In the genomic region with DNA sequence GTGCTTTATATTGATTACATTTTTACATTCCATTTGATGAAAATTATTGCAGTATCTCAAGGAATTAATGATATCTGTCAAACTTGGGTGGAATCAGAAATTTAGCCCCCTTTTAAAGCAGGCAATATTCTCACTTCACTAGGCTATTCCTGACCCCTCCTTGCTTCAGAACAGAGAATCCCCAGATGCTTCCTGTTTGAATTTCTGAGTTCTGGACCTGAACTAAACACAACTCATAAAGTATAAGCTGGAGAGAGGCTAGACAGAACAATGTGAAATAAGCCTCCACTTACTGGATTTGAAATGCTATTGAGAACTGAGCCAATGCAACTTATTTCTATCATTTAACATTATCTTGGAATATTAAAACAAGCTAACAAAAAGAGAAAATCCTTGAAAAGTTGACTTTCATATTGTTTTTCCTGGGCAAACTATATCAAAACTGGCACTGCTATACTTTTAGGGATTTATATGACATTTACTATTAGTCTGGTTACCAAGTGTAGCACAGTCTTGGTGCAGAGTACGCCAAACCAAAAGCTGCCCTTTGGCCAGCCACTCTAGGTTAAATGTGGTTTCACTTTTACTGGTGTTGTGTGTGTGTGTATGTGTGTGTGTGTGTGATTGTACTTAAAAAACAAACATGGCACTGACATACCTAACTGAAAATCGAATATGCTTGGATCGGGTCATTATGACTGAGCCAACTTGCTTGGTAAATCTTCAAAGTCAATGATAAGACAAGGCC, we compare ENCODE assay signal across 23 cellular contexts. TPM values are rescaled to one million over a fixed set of nuclear protein-coding genes. Genes with fewer than 3 reads are reported as not detected.
A peak's percentile ranks its signal among the peaks of the same experiment; 100 is the strongest.
DNase-seq lines count a peak whose midpoint lies in the region; ATAC-seq, FAIRE-seq and TF ChIP-seq lines count a peak whose summit lies in the region.
"Had no signal": no experiment of that assay in that cellular context is flagged by ENCODE, and none has a peak within 500 bp of the region (broad histone marks: within the 10 kb centered on the region; RNA-seq: fewer than 3 reads in every experiment).

No MANE protein-coding gene starts in this region.

- H3K27me3 ChIP-seq in KMS-11 (ENCODE audit: insufficient read depth, low read depth) (no peaks in the 10 kb centered on the region), sigmoid colon (no peaks in the 10 kb centered on the region), SK-N-SH (ENCODE audit: insufficient read depth) (no peaks in the 10 kb centered on the region)
- H3K27me3 ChIP-seq: MG63 had no signal

- DNase-seq in SW480 (ENCODE audit: low spot score) (peak; percentile 18), left colon (no peak), sigmoid colon (no peak), SK-N-SH (no peak), HTR-8/SVneo (ENCODE audit: insufficient read length, low spot score) (no peak)
- DNase-seq: AML-193, DND-41, GM23248, HCEC 1CT, Kasumi-1, MG63, NCI-H1092, NCI-H146, Right ventricle myocardium superior had no signal

- no peak for TF ChIP-seq RAD21 in SK-N-SH (IDR thresholded peaks at IDR 0.05; ENCODE audit: low read length)

- FAIRE-seq in HTR-8/SVneo (lab: Jason Lieb, UNC) = no peak
- FAIRE-seq: RCC 7860 had no signal

- no peak for TF ChIP-seq EP300 in sigmoid colon (IDR thresholded peaks at IDR 0.05)
- TF ChIP-seq EP300 in SK-N-SH (IDR thresholded peaks at IDR 0.05; ENCODE audit: borderline replicate concordance in 1 of 2, low read depth in 1 of 2, low read length in 1 of 2) = no peak

- H3K9me2 ChIP-seq in SK-N-SH = no peaks in the 10 kb centered on the region

- H3K36me3 ChIP-seq in KMS-11 (ENCODE audit: insufficient read depth) (no peaks in the 10 kb centered on the region), sigmoid colon (no peaks in the 10 kb centered on the region), SK-N-SH (replicated peaks in 1 of 2; ENCODE audit: control insufficient read depth in 1 of 2, insufficient read depth in 2 of 2, low read length in 1 of 2) (no peaks in the 10 kb centered on the region)
- H3K36me3 ChIP-seq: MG63 had no signal

- H4K20me1 ChIP-seq in KMS-11 (ENCODE audit: insufficient read depth) = no peaks in the 10 kb centered on the region
- no peaks in the 10 kb centered on the region for H4K20me1 ChIP-seq in SK-N-SH (ENCODE audit: insufficient read depth)

- no peaks in the 10 kb centered on the region for H3K79me2 ChIP-seq in KMS-11 (ENCODE audit: insufficient read depth, low read depth)
- H3K79me2 ChIP-seq in SK-N-SH (ENCODE audit: insufficient read depth) = no peaks in the 10 kb centered on the region

- peak; percentile 45 for ATAC-seq in left colon
- ATAC-seq in GM18858 (IDR thresholded peaks at IDR 0.05; ENCODE audit: unreplicated experiment) = no peak

- 0 out of 2 replicates have a peak overlapping the region, but pooled peaks have one; percentile 16 for H2AFZ ChIP-seq in KMS-11 (ENCODE audit: low read depth)
- H2AFZ ChIP-seq in SK-N-SH (ENCODE audit: low read depth) = no peak overlapping the region
- H2AFZ ChIP-seq: GM23248 had no signal

- peaks cover 25% of the 10 kb centered on the region for H3K4me1 ChIP-seq in KMS-11 (ENCODE audit: low read depth, poor library complexity, severe bottlenecking)
- peaks cover 0 to 15% (median 14%) of the 10 kb centered on the region in 4 donors for H3K4me1 ChIP-seq in sigmoid colon
- H3K4me1 ChIP-seq in SK-N-SH (ENCODE audit: control insufficient read depth in 1 of 2, insufficient read depth in 2 of 2, low read depth in 1 of 2, low read length in 1 of 2) = no peaks in the 10 kb centered on the region

- no peaks in the 10 kb centered on the region for H3F3A ChIP-seq in SK-N-SH (replicated peaks; ENCODE audit: insufficient read depth)

- no peak for TF ChIP-seq CTCF in KMS-11 (conservative IDR thresholded peaks at IDR 0.05; ENCODE audit: low read depth, low read length)
- TF ChIP-seq CTCF in sigmoid colon (IDR thresholded peaks at IDR 0.05) = no peak
- no peak for TF ChIP-seq CTCF in SK-N-SH (IDR thresholded peaks at IDR 0.05)

- WGBS in sigmoid colon, 2 donors = 29 to 62% methylated on average over 3 of the region's 3 CpGs
- 71% methylated on average over 3 of the region's 3 CpGs for whole genome bisulfite sequencing in SK-N-SH (ENCODE audit: low lambda C conversion rate)

- TF ChIP-seq POLR2A in sigmoid colon (IDR thresholded peaks at IDR 0.05) = no peak

- H3K4me3 ChIP-seq in KMS-11 (IDR thresholded peaks at IDR 0.05; ENCODE audit: insufficient read depth, low read depth, low read length) = no peak overlapping the region
- H3K4me3 ChIP-seq in sigmoid colon = no peak overlapping the region
- H3K4me3 ChIP-seq in SK-N-SH (ENCODE audit: low read depth in 2 of 2, low read length in 1 of 2) = no peak overlapping the region
- H3K4me3 ChIP-seq: GM23248, MG63 had no signal

- POLR2A ChIA-PET in SK-N-SH (lab: Yijun Ruan, JAX) = no interaction called here

- H3K9me3 ChIP-seq in sigmoid colon (no peaks in the 10 kb centered on the region), SK-N-SH (no peaks in the 10 kb centered on the region)

- H3K4me2 ChIP-seq in KMS-11 (peak overlapping the region; percentile 26; the same call in 1 of the 2 replicates), SK-N-SH (no peak overlapping the region)

- CTCF ChIA-PET in SK-N-SH (lab: Yijun Ruan, JAX) = interaction anchor here (0.8 to 1.0 kb wide), 3 partner anchors 16 to 141 kb away, joined by 3 to 4 read pairs (median 3); no protein-coding TSS in a partner anchor

- H3K9ac ChIP-seq in KMS-11 = no peak overlapping the region
- no peak overlapping the region for H3K9ac ChIP-seq in SK-N-SH
- H3K9ac ChIP-seq: GM23248 had no signal

- intact Hi-C loops in left colon (cut with DNase I, micrococcal nuclease) = no loop called here
- intact Hi-C loops in sigmoid colon (cut with DNase I) = no loop called here

- H3K27ac ChIP-seq in KMS-11 = peak overlapping the region; percentile 9; the same call in 1 of the 2 replicates
- peak overlapping the region in 3 of 4 donors; percentile 18 to 49 (median 22) for H3K27ac ChIP-seq in sigmoid colon
- H3K27ac ChIP-seq in SK-N-SH (ENCODE audit: low read depth in 2 of 2, low read length in 1 of 2) = no peak overlapping the region
- H3K27ac ChIP-seq: C4-2B, GM23248, HL-60 had no signal

TF ChIP-seq in SK-N-SH, 30 proteins besides CTCF, POLR2A, EP300 and RAD21:
- TF ChIP-seq, protein P1, sequence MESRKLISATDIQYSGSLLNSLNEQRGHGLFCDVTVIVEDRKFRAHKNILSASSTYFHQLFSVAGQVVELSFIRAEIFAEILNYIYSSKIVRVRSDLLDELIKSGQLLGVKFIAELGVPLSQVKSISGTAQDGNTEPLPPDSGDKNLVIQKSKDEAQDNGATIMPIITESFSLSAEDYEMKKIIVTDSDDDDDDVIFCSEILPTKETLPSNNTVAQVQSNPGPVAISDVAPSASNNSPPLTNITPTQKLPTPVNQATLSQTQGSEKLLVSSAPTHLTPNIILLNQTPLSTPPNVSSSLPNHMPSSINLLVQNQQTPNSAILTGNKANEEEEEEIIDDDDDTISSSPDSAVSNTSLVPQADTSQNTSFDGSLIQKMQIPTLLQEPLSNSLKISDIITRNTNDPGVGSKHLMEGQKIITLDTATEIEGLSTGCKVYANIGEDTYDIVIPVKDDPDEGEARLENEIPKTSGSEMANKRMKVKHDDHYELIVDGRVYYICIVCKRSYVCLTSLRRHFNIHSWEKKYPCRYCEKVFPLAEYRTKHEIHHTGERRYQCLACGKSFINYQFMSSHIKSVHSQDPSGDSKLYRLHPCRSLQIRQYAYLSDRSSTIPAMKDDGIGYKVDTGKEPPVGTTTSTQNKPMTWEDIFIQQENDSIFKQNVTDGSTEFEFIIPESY (IDR thresholded peaks at IDR 0.05; ENCODE audit: borderline replicate concordance, low read depth) = no peak
- TF ChIP-seq FOXM1 (IDR thresholded peaks at IDR 0.05; ENCODE audit: low read depth) (no peak), RCOR1 (IDR thresholded peaks at IDR 0.05; ENCODE audit: low read length) (no peak), USF1 (IDR thresholded peaks at IDR 0.05; ENCODE audit: borderline replicate concordance, low read depth) (no peak), TAF1 (IDR thresholded peaks at IDR 0.05; ENCODE audit: borderline replicate concordance, low read depth, low read length) (no peak), SMC3 (IDR thresholded peaks at IDR 0.05; ENCODE audit: low read depth, low read length) (no peak), POLR2AphosphoS5 (IDR thresholded peaks at IDR 0.05; ENCODE audit: low read depth, low read length) (no peak), FOSL2 (IDR thresholded peaks at IDR 0.05; ENCODE audit: borderline replicate concordance, low read depth) (no peak)
- TF ChIP-seq, protein P2, sequence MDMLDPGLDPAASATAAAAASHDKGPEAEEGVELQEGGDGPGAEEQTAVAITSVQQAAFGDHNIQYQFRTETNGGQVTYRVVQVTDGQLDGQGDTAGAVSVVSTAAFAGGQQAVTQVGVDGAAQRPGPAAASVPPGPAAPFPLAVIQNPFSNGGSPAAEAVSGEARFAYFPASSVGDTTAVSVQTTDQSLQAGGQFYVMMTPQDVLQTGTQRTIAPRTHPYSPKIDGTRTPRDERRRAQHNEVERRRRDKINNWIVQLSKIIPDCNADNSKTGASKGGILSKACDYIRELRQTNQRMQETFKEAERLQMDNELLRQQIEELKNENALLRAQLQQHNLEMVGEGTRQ (IDR thresholded peaks at IDR 0.05; ENCODE audit: borderline replicate concordance, low read depth, low read length) = no peak

RNA-seq across cellular contexts. Expression of gene AGMO, which starts 19.0 kb away (rescaled TPM):
- 1 to 10 TPM in 1 of 2 donors, under 1 TPM in 1; 0.37 to 1.9 TPM for total RNA-seq in left colon
- total RNA-seq in sigmoid colon = under 1 TPM in 2 of 4 donors, not detected in 2; 0.16 to 0.36 TPM
- polyA plus RNA-seq in sigmoid colon = under 1 TPM in 1 of 3 donors, not detected in 2; 0.42 TPM
- 0.05 and 0.10 TPM in 2 replicates for polyA plus RNA-seq in SK-N-SH (2012; rRNA removed)
- polyA plus RNA-seq in SK-N-SH (2012; cell fraction: cytosol; rRNA removed) = 0.04 and 0.08 TPM in 2 replicates
- polyA plus RNA-seq in SK-N-SH (2012; cell fraction: nucleus; rRNA removed) = 0.06 TPM in 1 of 2 replicates, not detected in the other
- total RNA-seq: G401, GM23248, HT1080, OCI-LY7 had no signal
- polyA plus RNA-seq: GM23248, IgD-negative memory B cell had no signal

Comparison
In these comparisons a context has a peak if more than half of its experiments do, and no peak if none do; other contexts are left out.
1. H3K27ac ChIP-seq: peak in KMS-11 (single experiment) and sigmoid colon (3 of 4); none in SK-N-SH (0 of 2).